Comparison of ENCODE assay signal across 10 cellular contexts in genomic region chr9:128249558-128249913, GRCh38. TPM values are rescaled to one million over a fixed set of nuclear protein-coding genes. Genes with fewer than 3 reads are reported as not detected.
A peak's percentile ranks its signal among the peaks of the same experiment; 100 is the strongest.
DNase-seq lines count a peak whose midpoint lies in the region; ATAC-seq and TF ChIP-seq lines count a peak whose summit lies in the region.
"Had no signal": no experiment of that assay in that cellular context is flagged by ENCODE, and none has a peak within 500 bp of the region (broad histone marks: within the 10 kb centered on the region; RNA-seq: fewer than 3 reads in every experiment).

No MANE protein-coding gene starts in this region.

- DNase-seq in CD8-positive, alpha-beta T cell = no peak
- no peak for DNase-seq in lower lobe of right lung
- DNase-seq in activated CD8-positive, alpha-beta memory T cell treated with anti-CD3 and anti-CD28 coated beads, Interleukin-2, amount 50 U/mL, for 48 hours = no peak
- no peak for DNase-seq in HPDE6-E6E7 (ENCODE audit: extremely low spot score)
- DNase-seq in posterior cingulate gyrus = no peak
- DNase-seq: left colon had no signal

- H3K36me3 Mint-ChIP-seq in CD8-positive, alpha-beta T cell = no peaks in the 10 kb centered on the region
- H3K36me3 Mint-ChIP-seq in activated T-helper 17 cell treated with anti-CD3 and anti-CD28 coated beads, Interleukin-2, amount 50 U/mL, for 72 hours (ENCODE audit: low read depth) = no peaks in the 10 kb centered on the region

- peaks cover 18% of the 10 kb centered on the region for H3K4me1 Mint-ChIP-seq in CD8-positive, alpha-beta T cell (ENCODE audit: low read depth)
- peaks cover 5% of the 10 kb centered on the region for H3K4me1 Mint-ChIP-seq in activated T-helper 17 cell treated with anti-CD3 and anti-CD28 coated beads, Interleukin-2, amount 50 U/mL, for 72 hours

- 93% methylated on average over 8 of the region's 8 CpGs for WGBS in HUES64

- H3K4me3 Mint-ChIP-seq in CD8-positive, alpha-beta T cell = peak overlapping the region; percentile 86
- H3K4me3 Mint-ChIP-seq in activated T-helper 17 cell treated with anti-CD3 and anti-CD28 coated beads, Interleukin-2, amount 50 U/mL, for 72 hours = peak overlapping the region; percentile 77

- H3K27me3 Mint-ChIP-seq in CD8-positive, alpha-beta T cell (ENCODE audit: low read depth) = peaks cover 7% of the 10 kb centered on the region
- H3K27me3 Mint-ChIP-seq in activated T-helper 17 cell treated with anti-CD3 and anti-CD28 coated beads, Interleukin-2, amount 50 U/mL, for 72 hours = peaks cover 6% of the 10 kb centered on the region

- no peaks in the 10 kb centered on the region for H3K9me3 Mint-ChIP-seq in CD8-positive, alpha-beta T cell
- no peaks in the 10 kb centered on the region for H3K9me3 Mint-ChIP-seq in activated T-helper 17 cell treated with anti-CD3 and anti-CD28 coated beads, Interleukin-2, amount 50 U/mL, for 72 hours

- intact Hi-C loops in CD8-positive, alpha-beta T cell (cut with DNase I, micrococcal nuclease) = no loop called here
- intact Hi-C loops in lower lobe of right lung (cut with DNase I) = no loop called here
- intact Hi-C loops in posterior cingulate gyrus (cut with DNase I) = no loop called here

- H3K27ac Mint-ChIP-seq in CD8-positive, alpha-beta T cell = peak overlapping the region; percentile 97
- H3K27ac Mint-ChIP-seq in activated T-helper 17 cell treated with anti-CD3 and anti-CD28 coated beads, Interleukin-2, amount 50 U/mL, for 72 hours = no peak overlapping the region

- H3K36me3 ChIP-seq in CD8-positive, alpha-beta T cell (ENCODE audit: insufficient read depth, low read length) = no peaks in the 10 kb centered on the region
- H3K36me3 ChIP-seq in HUES64 (ENCODE audit: insufficient read depth, low read length) = peaks cover 19% of the 10 kb centered on the region
- no peaks in the 10 kb centered on the region for H3K36me3 ChIP-seq in lower lobe of right lung

- POLR2A ChIA-PET in CD8-positive, alpha-beta T cell (lab: Charles Lee) = interaction anchor here (0.7 to 2.2 kb wide), 7 partner anchors 8 to 815 kb away, joined by 3 to 13 read pairs (median 7); partner anchors contain the start of genes BBLN, CIZ1, GOLGA2 and SWI5

- H3K4me1 ChIP-seq in CD8-positive, alpha-beta T cell (ENCODE audit: insufficient read depth, low read length) = peaks cover 24% of the 10 kb centered on the region
- H3K4me1 ChIP-seq in HUES64 (ENCODE audit: insufficient read depth, low read length) = peaks cover 8% of the 10 kb centered on the region
- peaks cover 27% of the 10 kb centered on the region for H3K4me1 ChIP-seq in lower lobe of right lung

- H3K9me3 ChIP-seq in CD8-positive, alpha-beta T cell (ENCODE audit: low read length) = no peaks in the 10 kb centered on the region
- no peaks in the 10 kb centered on the region for H3K9me3 ChIP-seq in HUES64 (ENCODE audit: insufficient read depth, low read depth, low read length)
- no peaks in the 10 kb centered on the region for H3K9me3 ChIP-seq in lower lobe of right lung
- H3K9me3 ChIP-seq: BLaER1 treated with 17β-estradiol and CSF1 and Interleukin-3, amounts not matched to agents 10 nM and 100 nM had no signal

- H3K27ac ChIP-seq in CD8-positive, alpha-beta T cell (ENCODE audit: low read depth, low read length) = peak overlapping the region; percentile 86
- H3K27ac ChIP-seq in HUES64 (ENCODE audit: low read depth, low read length) = no peak overlapping the region
- H3K27ac ChIP-seq in lower lobe of right lung = peak overlapping the region; percentile 46
- H3K27ac ChIP-seq: BLaER1 treated with 17β-estradiol and CSF1 and Interleukin-3, amounts not matched to agents 10 nM and 100 nM had no signal

- H3K4me3 ChIP-seq in CD8-positive, alpha-beta T cell (ENCODE audit: low read depth, low read length) = peak overlapping the region; percentile 97
- H3K4me3 ChIP-seq in HUES64 (ENCODE audit: low read length) (peak overlapping the region; percentile 59; the same call in 1 of the 2 replicates), lower lobe of right lung (no peak overlapping the region)

- ATAC-seq in CD8-positive, alpha-beta T cell = no peak
- ATAC-seq in activated T-helper 17 cell treated with anti-CD3 and anti-CD28 coated beads, Interleukin-2, amount 50 U/mL, for 72 hours (replicated peaks) = no peak
- ATAC-seq in lower lobe of right lung = no peak
- ATAC-seq in GM21737 (IDR thresholded peaks at IDR 0.05; ENCODE audit: unreplicated experiment) = no peak

- CTCF ChIA-PET in CD8-positive, alpha-beta T cell (lab: Charles Lee) = interaction anchor here (1.0 kb wide), 2 partner anchors 8 to 18 kb away, joined by 3 read pairs; no protein-coding TSS in a partner anchor

- TF ChIP-seq CTCF in CD8-positive, alpha-beta T cell (IDR thresholded peaks at IDR 0.05) = no peak
- TF ChIP-seq CTCF in lower lobe of right lung (IDR thresholded peaks at IDR 0.05) = no peak

- no peak overlapping the region for H3K9ac ChIP-seq in HUES64 (ENCODE audit: low read depth, low read length)
- H3K9ac ChIP-seq: BLaER1 treated with 17β-estradiol and CSF1 and Interleukin-3, amounts not matched to agents 10 nM and 100 nM had no signal

- no peaks in the 10 kb centered on the region for H3K27me3 ChIP-seq in CD8-positive, alpha-beta T cell (ENCODE audit: insufficient read depth, low read length)
- H3K27me3 ChIP-seq in HUES64 (ENCODE audit: insufficient read depth, low read length) (no peaks in the 10 kb centered on the region), lower lobe of right lung (ENCODE audit: low read depth) (no peaks in the 10 kb centered on the region)

RNA-seq across cellular contexts. Expression of gene GOLGA2, which starts 26.3 kb away (rescaled TPM):
- total RNA-seq in CD8-positive, alpha-beta T cell = 10 to 100 TPM; 49.9 to 59.0 TPM
- polyA plus RNA-seq in HUES64 (2013, experiment 1 of 2) = 22.2 TPM
- 24.2 TPM for polyA plus RNA-seq in HUES64 (2013, experiment 2 of 2)
- total RNA-seq in activated T-helper 17 cell treated with anti-CD3 and anti-CD28 coated beads, Interleukin-2, amount 50 U/mL, for 72 hours = 10 to 100 TPM; 31.2 to 60.0 TPM
- 82.7 TPM for total RNA-seq in lower lobe of right lung

RNA-seq across cellular contexts. Expression of gene SWI5, which starts 26.5 kb away (rescaled TPM):
- 1 to 10 TPM; 3.5 to 4.3 TPM for total RNA-seq in CD8-positive, alpha-beta T cell
- polyA plus RNA-seq in HUES64 (2013, experiment 1 of 2) = 19.7 TPM
- 21.7 TPM for polyA plus RNA-seq in HUES64 (2013, experiment 2 of 2)
- 10 to 100 TPM; 12.1 to 14.9 TPM for total RNA-seq in activated T-helper 17 cell treated with anti-CD3 and anti-CD28 coated beads, Interleukin-2, amount 50 U/mL, for 72 hours
- total RNA-seq in lower lobe of right lung = 19.1 TPM

RNA-seq across cellular contexts. Expression of gene DNM1, which starts 46.4 kb away (rescaled TPM):
- total RNA-seq in CD8-positive, alpha-beta T cell = 1 to 10 TPM; 1.4 to 1.5 TPM
- polyA plus RNA-seq in HUES64 (2013, experiment 1 of 2) = 27.4 TPM
- 32.6 TPM for polyA plus RNA-seq in HUES64 (2013, experiment 2 of 2)
- total RNA-seq in activated T-helper 17 cell treated with anti-CD3 and anti-CD28 coated beads, Interleukin-2, amount 50 U/mL, for 72 hours = 1 to 10 TPM in 1 of 2 donors, under 1 TPM in 1; 0.84 to 9.2 TPM
- total RNA-seq in lower lobe of right lung = 8.8 TPM

RNA-seq across cellular contexts. Expression of gene CIZ1, which starts 58.2 kb away (rescaled TPM):
- 100 to 1,000 TPM; 109 to 116 TPM for total RNA-seq in CD8-positive, alpha-beta T cell
- 63.2 TPM for polyA plus RNA-seq in HUES64 (2013, experiment 1 of 2)
- 73.5 TPM for polyA plus RNA-seq in HUES64 (2013, experiment 2 of 2)
- 100 to 1,000 TPM; 113 to 123 TPM for total RNA-seq in activated T-helper 17 cell treated with anti-CD3 and anti-CD28 coated beads, Interleukin-2, amount 50 U/mL, for 72 hours
- total RNA-seq in lower lobe of right lung = 98.5 TPM
